21 cellular contexts compared by ENCODE assay signal in the genomic region with DNA sequence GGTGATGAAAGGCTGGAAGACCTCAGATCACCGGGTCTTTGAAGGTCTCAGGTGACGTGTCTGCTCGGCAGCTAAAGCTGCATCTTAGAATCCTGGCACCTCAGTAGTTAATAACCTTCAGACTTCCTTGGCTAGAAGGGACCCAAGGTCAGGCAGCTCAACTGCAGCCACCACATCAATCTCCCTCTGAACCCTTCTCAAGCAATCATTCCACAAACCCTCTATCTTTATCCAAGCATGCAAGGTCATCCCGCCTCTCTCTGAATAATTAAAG. TPM values are rescaled to one million over a fixed set of nuclear protein-coding genes. Genes with fewer than 3 reads are reported as not detected.
DNase-seq lines count a peak whose midpoint lies in the region; ATAC-seq and TF ChIP-seq lines count a peak whose summit lies in the region.
"Had no signal": no experiment of that assay in that cellular context is flagged by ENCODE, and none has a peak within 500 bp of the region (broad histone marks: within the 10 kb centered on the region; RNA-seq: fewer than 3 reads in every experiment).

No MANE protein-coding gene starts in this region.

- no peak for TF ChIP-seq CTCF in adrenal gland (IDR thresholded peaks at IDR 0.05)

- peak overlapping the region; percentile 97 for H3K9ac ChIP-seq in Karpas-422 (ENCODE audit: low read length)
- H3K9ac ChIP-seq: SK-N-SH had no signal

- H3K4me1 ChIP-seq in Karpas-422 (ENCODE audit: low read length) (peaks cover 78% of the 10 kb centered on the region), adrenal gland (replicated peaks in 1 of 2) (peaks cover 74 to 75% of the 10 kb centered on the region in 2 donors), right cardiac atrium (ENCODE audit: control insufficient read depth, insufficient read depth, low read length) (peaks cover 36% of the 10 kb centered on the region)

- ATAC-seq in right cardiac atrium: no peak
- no peak for ATAC-seq in GM19351 (IDR thresholded peaks at IDR 0.05; ENCODE audit: unreplicated experiment)
- no peak for ATAC-seq in HG02938 (IDR thresholded peaks at IDR 0.05; ENCODE audit: unreplicated experiment)
- ATAC-seq: sciatic nerve had no signal

- peaks cover 91% of the 10 kb centered on the region for H3K79me2 ChIP-seq in Karpas-422 (ENCODE audit: low read length)

- H3K4me2 ChIP-seq in Karpas-422 (ENCODE audit: low read depth, low read length, poor library complexity, severe bottlenecking): peak overlapping the region; percentile 94

- no peaks in the 10 kb centered on the region for H3K9me2 ChIP-seq in Karpas-422 (replicated peaks; ENCODE audit: insufficient read depth, low read length)
- H3K9me2 ChIP-seq: SK-N-SH had no signal

- WGBS in adrenal gland, 4 donors: 31 to 61% (median 51%) methylated on average over 4 of the region's 4 CpGs
- WGBS in right cardiac atrium: 59% methylated on average over 4 of the region's 4 CpGs

- TF ChIP-seq POLR2A in adrenal gland (IDR thresholded peaks at IDR 0.05): no peak

- H3K4me3 ChIP-seq in Karpas-422 (ENCODE audit: low read length) (peak overlapping the region; percentile 87; the same call in 1 of the 2 replicates), adrenal gland (peak overlapping the region in 1 of 4 donors; percentile 20), right cardiac atrium (ENCODE audit: low read length) (no peak overlapping the region)

- H2AFZ ChIP-seq in Karpas-422 (ENCODE audit: low read length): no peak overlapping the region

- no peak for DNase-seq in Karpas-422
- DNase-seq in adrenal gland: peak in 5 of 7 donors; percentile 55 to 79 (median 72)
- no peak for DNase-seq in right cardiac atrium
- no peak for DNase-seq in substantia nigra (lab: John Stamatoyannopoulos, UW)
- no peak for DNase-seq in hippocampal formation (lab: John Stamatoyannopoulos, UW)
- DNase-seq: activated CD4-positive, alpha-beta T cell treated with anti-CD3 and anti-CD28 coated beads, Interleukin-2, amount 50 U/mL, for 4 hours; activated naive CD4-positive, alpha-beta T cell treated with anti-CD3 and anti-CD28 coated beads, Interleukin-2, amount 50 U/mL, for 16 hours; activated T-cell treated with anti-CD3 and anti-CD28 coated beads, Interleukin-2, amount 50 U/mL, for 1 hour; C1 segment of cervical spinal cord; DMS53; effector CD4-positive, alpha-beta T cell; HCEC 1CT; mesendoderm; NCI-H1048; NCI-H524 treated with DMSO at 0.1 percent for 48 hours; OCI-M1; SK-N-SH had no signal

- peaks cover 31% of the 10 kb centered on the region; the same call in 1 of the 2 replicates for H4K20me1 ChIP-seq in Karpas-422 (ENCODE audit: insufficient read depth, low read depth, low read length)

- intact Hi-C loops in adrenal gland (cut with DNase I): no loop called here
- intact Hi-C loops in right cardiac atrium (cut with DNase I): no loop called here

- H3K27ac ChIP-seq in Karpas-422 (ENCODE audit: low read length) (peak overlapping the region; percentile 98), adrenal gland (peak overlapping the region; percentile 77 to 96 (median 91)), right cardiac atrium (ENCODE audit: low read length) (peak overlapping the region; percentile 66), substantia nigra (ENCODE audit: low read depth, low read length, poor library complexity, severe bottlenecking) (peak overlapping the region; percentile 89)

- H3K27me3 ChIP-seq in Karpas-422 (ENCODE audit: low read length) (no peaks in the 10 kb centered on the region), adrenal gland (no peaks in the 10 kb centered on the region), right cardiac atrium (ENCODE audit: control insufficient read depth, insufficient read depth) (no peaks in the 10 kb centered on the region)

- peaks cover 4% of the 10 kb centered on the region; the same call in 1 of the 2 replicates for H3K36me3 ChIP-seq in Karpas-422 (ENCODE audit: insufficient read depth, low read length)
- H3K36me3 ChIP-seq in adrenal gland (replicated peaks in 1 of 2): no peaks in the 10 kb centered on the region

- no peaks in the 10 kb centered on the region for H3K9me3 ChIP-seq in Karpas-422 (ENCODE audit: low read length)
- no peaks in the 10 kb centered on the region for H3K9me3 ChIP-seq in adrenal gland (replicated peaks in 1 of 3)
- no peaks in the 10 kb centered on the region for H3K9me3 ChIP-seq in right cardiac atrium (ENCODE audit: control insufficient read depth, low read length)
- H3K9me3 ChIP-seq: SK-N-SH had no signal

RNA-seq across cellular contexts. Expression of gene TLDC2, which starts 16.7 kb away (rescaled TPM):
- 0.69 TPM in 1 of 2 replicates, not detected in the other for total RNA-seq in Karpas-422 (2014; rRNA removed; shearing (Covaris generic); ENCODE audit: low replicate concordance)
- total RNA-seq in adrenal gland: under 1 TPM in 1 of 8 donors, not detected in 7; 0.29 TPM
- polyA plus RNA-seq in adrenal gland: under 1 TPM in 2 of 3 donors, not detected in 1; 0.10 to 0.22 TPM
- total RNA-seq in right cardiac atrium: not detected
- polyA plus RNA-seq in right cardiac atrium: 0.09 TPM
- total RNA-seq: fibroblast of villous mesenchyme had no signal

Comparison
In these comparisons a context has a peak if more than half of its experiments do, and no peak if none do; other contexts are left out.
1. DNase-seq: peak in adrenal gland (5 of 7); none in Karpas-422 (single experiment), right cardiac atrium (0 of 3), substantia nigra (0 of 49) and hippocampal formation (0 of 2).
2. Peak in every context shown above with its lines, with median percentiles within 50 percentile points of each other: H3K27ac ChIP-seq.